In genomic region chr1:35301674-35302392, GRCh38 we compare ENCODE assay signal across 15 cellular contexts. TPM values are rescaled to one million over a fixed set of nuclear protein-coding genes. Genes with fewer than 3 reads are reported as not detected.
DNase-seq lines count a peak whose midpoint lies in the region; ATAC-seq and TF ChIP-seq lines count a peak whose summit lies in the region.
"Had no signal": no experiment of that assay in that cellular context is flagged by ENCODE, and none has a peak within 500 bp of the region (broad histone marks: within the 10 kb centered on the region; RNA-seq: fewer than 3 reads in every experiment).

No MANE protein-coding gene starts in this region.

- H2BK15ac ChIP-seq in mesenchymal stem cell (ENCODE audit: low read depth, poor library complexity, severe bottlenecking): no peak overlapping the region

- H3K4me1 ChIP-seq in mammary epithelial cell (ENCODE audit: insufficient read depth, low read length) (no peaks in the 10 kb centered on the region), heart left ventricle (peaks cover 0 to 41% (median 20%) of the 10 kb centered on the region in 12 donors), mesenchymal stem cell (ENCODE audit: control insufficient read depth, insufficient read depth, low read depth, low read length) (peaks cover 4% of the 10 kb centered on the region), thoracic aorta (ENCODE audit: control insufficient read depth in 1 of 2, low read depth in 2 of 2) (peaks cover 14 to 33% of the 10 kb centered on the region in 2 donors)
- H3K4me1 ChIP-seq: Peyer's patch had no signal

- H2BK5ac ChIP-seq in mesenchymal stem cell (ENCODE audit: low read depth, low read length, poor library complexity, severe bottlenecking): no peak overlapping the region

- H4K8ac ChIP-seq in mesenchymal stem cell (ENCODE audit: low read length): no peak overlapping the region

- H3K27ac Mint-ChIP-seq in MCF 10A (ENCODE audit: low read depth, unreplicated experiment): peak overlapping the region; percentile 31

- H2BK12ac ChIP-seq in mesenchymal stem cell (ENCODE audit: low read length in 2 of 2): no peak overlapping the region

- no peak overlapping the region for H3K18ac ChIP-seq in mesenchymal stem cell (ENCODE audit: low read depth in 1 of 2, low read length in 2 of 2)

- peaks cover 33% of the 10 kb centered on the region for H3K36me3 Mint-ChIP-seq in MCF 10A (ENCODE audit: insufficient read depth, unreplicated experiment)

- dilution Hi-C loops in mammary epithelial cell (cut with HindIII; ENCODE audit: low sequenced_read_pairs): no loop called here

- peaks cover 64% of the 10 kb centered on the region for H3K79me2 ChIP-seq in mammary epithelial cell (ENCODE audit: insufficient read depth, low read length)

- no peaks in the 10 kb centered on the region for H3K9me3 Mint-ChIP-seq in MCF 10A (ENCODE audit: unreplicated experiment)

- H3K4me3 Mint-ChIP-seq in MCF 10A (ENCODE audit: unreplicated experiment): no peak overlapping the region

- no peaks in the 10 kb centered on the region for H3K9me3 ChIP-seq in mammary epithelial cell (replicated peaks; ENCODE audit: insufficient read depth, low read length)
- H3K9me3 ChIP-seq in heart left ventricle: no peaks in the 10 kb centered on the region
- no peaks in the 10 kb centered on the region for H3K9me3 ChIP-seq in mesenchymal stem cell (ENCODE audit: control insufficient read depth, low read length)
- no peaks in the 10 kb centered on the region for H3K9me3 ChIP-seq in thoracic aorta
- H3K9me3 ChIP-seq: BLaER1, Peyer's patch had no signal

- H2BK120ac ChIP-seq in mesenchymal stem cell (ENCODE audit: low read depth, low read length): no peak overlapping the region

- DNase-seq in MCF 10A (ENCODE audit: unreplicated experiment) (no peak), mammary epithelial cell (no peak), heart left ventricle (no peak), mesenchymal stem cell (no peak), thoracic aorta (ENCODE audit: low spot score) (no peak), NCI-H1694 (lab: John Stamatoyannopoulos, UW) (no peak)
- DNase-seq in activated CD4-positive, alpha-beta T cell treated with anti-CD3 and anti-CD28 coated beads for 48 hours: no peak
- DNase-seq: 8988T, GF-D8, NCI-H1417 treated with DMSO at 0.1 percent for 48 hours, NCI-H2029 treated with DMSO at 0.1 percent for 48 hours, NCI-H510A, Peyer's patch had no signal

- H3K9ac ChIP-seq in mammary epithelial cell (ENCODE audit: insufficient read depth, low read length): no peak overlapping the region
- peak overlapping the region; percentile 8 for H3K9ac ChIP-seq in mesenchymal stem cell (ENCODE audit: low read length)
- H3K9ac ChIP-seq: BLaER1 had no signal

- peak; percentile 35 to 68 (median 54) for ATAC-seq in heart left ventricle
- ATAC-seq in thoracic aorta (ENCODE audit: insufficient number of reproducible peaks, low FRiP score, low read depth): no peak
- ATAC-seq in GM21360 (IDR thresholded peaks at IDR 0.05; ENCODE audit: unreplicated experiment): no peak

- no peak for TF ChIP-seq POLR2A in heart left ventricle (IDR thresholded peaks at IDR 0.05)

- no peak overlapping the region for H3K14ac ChIP-seq in mesenchymal stem cell (ENCODE audit: low read length in 2 of 2)

- H3K4me2 ChIP-seq in mammary epithelial cell (ENCODE audit: insufficient read depth, low read depth, low read length): no peak overlapping the region
- H3K4me2 ChIP-seq in mesenchymal stem cell (ENCODE audit: low read length, poor library complexity, severe bottlenecking): no peak overlapping the region
- H3K4me2 ChIP-seq: BLaER1 had no signal

- intact Hi-C loops in MCF 10A (cut with micrococcal nuclease) (no loop called here), mammary epithelial cell (cut with micrococcal nuclease) (no loop called here), heart left ventricle (cut with DNase I) (no loop called here)

- H3K4ac ChIP-seq in mesenchymal stem cell (ENCODE audit: low read depth in 1 of 2, low read length in 2 of 2): no peak overlapping the region

- CTCF ChIA-PET in MCF 10A (lab: Yijun Ruan, JAX) (interaction anchor here (0.6 to 1.9 kb wide), 7 partner anchors 9 to 424 kb away, joined by 3 to 12 read pairs (median 4); no protein-coding TSS in a partner anchor), mammary epithelial cell (lab: Charles Lee; ENCODE audit: low non-redundant PET) (interaction anchor here (0.7 kb wide), 1 partner anchor 442 kb away, joined by 25 read pairs; no protein-coding TSS in a partner anchor)

- H2AFZ ChIP-seq in mammary epithelial cell (ENCODE audit: low read depth, low read length): no peak overlapping the region
- H2AFZ ChIP-seq in mesenchymal stem cell (ENCODE audit: low read depth, low read length): no peak overlapping the region

- POLR2A ChIA-PET in MCF 10A (lab: Yijun Ruan, JAX): interaction anchor here (1.3 kb wide), 1 partner anchor 15 kb away, joined by 6 read pairs; no protein-coding TSS in a partner anchor

- TF ChIP-seq CTCF in MCF 10A (IDR thresholded peaks at IDR 0.05; ENCODE audit: unreplicated experiment) (no peak), mammary epithelial cell (conservative IDR thresholded peaks at IDR 0.05 in 1 of 2, IDR thresholded peaks at IDR 0.05 in 1 of 2; ENCODE audit: extremely low read depth in 1 of 2, insufficient read depth in 1 of 2, low read depth in 1 of 2, low read length in 2 of 2) (no peak), heart left ventricle (IDR thresholded peaks at IDR 0.05) (no peak), thoracic aorta (IDR thresholded peaks at IDR 0.05) (no peak)

- H3K4me3 ChIP-seq in mammary epithelial cell (replicated peaks in 1 of 3; ENCODE audit: insufficient read depth in 1 of 3, low read depth in 2 of 3, low read length in 3 of 3) (no peak overlapping the region), heart left ventricle (no peak overlapping the region), mesenchymal stem cell (ENCODE audit: insufficient read depth in 1 of 2, low read depth in 1 of 2, low read length in 2 of 2) (no peak overlapping the region), thoracic aorta (peak overlapping the region; percentile 8)
- H3K4me3 ChIP-seq: BLaER1, Peyer's patch had no signal

- H3K4me1 Mint-ChIP-seq in MCF 10A (ENCODE audit: insufficient read depth, unreplicated experiment): peaks cover 19% of the 10 kb centered on the region

- H3K27me3 Mint-ChIP-seq in MCF 10A (ENCODE audit: insufficient read depth, unreplicated experiment): no peaks in the 10 kb centered on the region

- H3K27me3 ChIP-seq in mammary epithelial cell (ENCODE audit: insufficient read depth, low read length) (no peaks in the 10 kb centered on the region), heart left ventricle (no peaks in the 10 kb centered on the region), mesenchymal stem cell (ENCODE audit: control insufficient read depth in 1 of 2, insufficient read depth in 1 of 2, low read length in 2 of 2) (no peaks in the 10 kb centered on the region), thoracic aorta (replicated peaks; ENCODE audit: insufficient read depth) (no peaks in the 10 kb centered on the region)
- H3K27me3 ChIP-seq: BLaER1, Peyer's patch had no signal

- H3K36me3 ChIP-seq in mammary epithelial cell (ENCODE audit: insufficient read depth, low read length): peaks cover 2% of the 10 kb centered on the region
- H3K36me3 ChIP-seq in heart left ventricle: peaks cover 0 to 16% (median 2%) of the 10 kb centered on the region in 9 donors
- H3K36me3 ChIP-seq in mesenchymal stem cell (ENCODE audit: control insufficient read depth in 1 of 2, insufficient read depth in 2 of 2, low read depth in 1 of 2, low read length in 2 of 2): peaks cover 9 to 28% of the 10 kb centered on the region in 2 experiments
- no peaks in the 10 kb centered on the region for H3K36me3 ChIP-seq in thoracic aorta

- H2AK5ac ChIP-seq in mesenchymal stem cell (ENCODE audit: low read length, severe bottlenecking): no peak overlapping the region

- H3K27ac ChIP-seq in mammary epithelial cell (ENCODE audit: insufficient read depth, low read depth, low read length) (no peak overlapping the region), heart left ventricle (peak overlapping the region; percentile 22 to 80 (median 70)), mesenchymal stem cell (ENCODE audit: low read length, poor library complexity, severe bottlenecking) (no peak overlapping the region), thoracic aorta (peak overlapping the region; percentile 78 to 84)
- H3K27ac ChIP-seq: BLaER1 had no signal

- H3K23ac ChIP-seq in mesenchymal stem cell (ENCODE audit: low read length in 2 of 2): no peak overlapping the region

- no peak overlapping the region for H4K91ac ChIP-seq in mesenchymal stem cell (ENCODE audit: low read length)

- peaks cover 16% of the 10 kb centered on the region for H3K79me1 ChIP-seq in mesenchymal stem cell (replicated peaks; ENCODE audit: low read length, poor library complexity, severe bottlenecking)

- in situ Hi-C loops in mammary epithelial cell (cut with MboI; ENCODE audit: low sequenced_read_pairs in 2 of 2): no loop called here

- H4K20me1 ChIP-seq in mammary epithelial cell (ENCODE audit: insufficient read depth, low read length): peaks cover 1% of the 10 kb centered on the region

- no TSS peak for BruUV-seq in MCF 10A (replicated peaks; lab: Mats Ljungman, UMichigan)
- no TSS peak for BruUV-seq in mammary epithelial cell (replicated peaks; lab: Mats Ljungman, UMichigan)

- 85% methylated on average over 7 of the region's 7 CpGs for WGBS in mammary epithelial cell (ENCODE audit: low coverage, missing lambda C conversion rate)
- 36 to 49% (median 38%) methylated on average over 7 of the region's 7 CpGs for WGBS in heart left ventricle, 4 donors
- WGBS in mesenchymal stem cell: 93% methylated on average over 6 of the region's 7 CpGs

RNA-seq across cellular contexts. Expression of gene ZMYM4, which starts 33.3 kb away (rescaled TPM):
- total RNA-seq in MCF 10A (2022): 62.0 and 70.1 TPM in 2 replicates
- 10 to 100 TPM; 34.3 to 47.9 TPM for total RNA-seq in mammary epithelial cell
- polyA plus RNA-seq in mammary epithelial cell: 17.0 TPM
- polyA minus RNA-seq in mammary epithelial cell: 36.7 TPM
- total RNA-seq in heart left ventricle: 10 to 100 TPM; 18.8 to 44.3 (median 36.1) TPM
- 10 to 100 TPM in 1 of 2 donors, 1 to 10 TPM in 1; 8.0 to 12.6 TPM for polyA plus RNA-seq in heart left ventricle
- 23.3 TPM for polyA plus RNA-seq in mesenchymal stem cell (2013, experiment 1 of 2)
- polyA plus RNA-seq in mesenchymal stem cell (2013, experiment 2 of 2): 21.7 TPM
- total RNA-seq in thoracic aorta: 10 to 100 TPM; 29.0 to 42.8 TPM

Comparison
In these comparisons a context has a peak if more than half of its experiments do, and no peak if none do; other contexts are left out.
1. H3K27ac ChIP-seq: peak in heart left ventricle (12 of 12) and thoracic aorta (2 of 2); none in mammary epithelial cell (single experiment) and mesenchymal stem cell (single experiment).
2. ATAC-seq: peak in heart left ventricle (4 of 4); none in thoracic aorta (single experiment) and GM21360 (single experiment).